In genomic region chrX:50100188-50100587, GRCh38 we compare ENCODE assay signal across 10 cellular contexts.
A peak's percentile ranks its signal among the peaks of the same experiment; 100 is the strongest.
DNase-seq lines count a peak whose midpoint lies in the region; ATAC-seq, FAIRE-seq and TF ChIP-seq lines count a peak whose summit lies in the region.
"Had no signal": no experiment of that assay in that cellular context is flagged by ENCODE, and none has a peak within 500 bp of the region (broad histone marks: within the 10 kb centered on the region; RNA-seq: fewer than 3 reads in every experiment).

No MANE protein-coding gene starts in this region.

- no peak overlapping the region for H2BK120ac ChIP-seq in IMR-90 (ENCODE audit: low read depth, low read length)

- peak overlapping the region; percentile 27 for H3K27ac Mint-ChIP-seq in mesothelial cell of epicardium
- no peak overlapping the region for H3K27ac Mint-ChIP-seq in T-helper 2 cell treated with Interferon-gamma antibody and Interleukin-4, amounts not matched to agents 5 μg/mL and 100 μg/mL, for 36 hours
- H3K27ac Mint-ChIP-seq: T-helper 1 cell treated with Interleukin-12 subunit alpha and Interleukin-12 subunit beta and Interleukin-4 antibody, amounts not matched to agents 30 μg/mL and 1 μg/mL, for 36 hours had no signal

- no peak overlapping the region for H3K4me3 ChIP-seq in IMR-90 (ENCODE audit: insufficient read depth, low read depth, low read length)
- no peak overlapping the region for H3K4me3 ChIP-seq in K562
- H3K4me3 ChIP-seq in aorta (ENCODE audit: low read length in 2 of 2) = no peak overlapping the region
- H3K4me3 ChIP-seq: esophagus muscularis mucosa had no signal

- H3K4me1 Mint-ChIP-seq in mesothelial cell of epicardium = peaks cover 3% of the 10 kb centered on the region
- peaks cover 4% of the 10 kb centered on the region for H3K4me1 Mint-ChIP-seq in T-helper 2 cell treated with Interferon-gamma antibody and Interleukin-4, amounts not matched to agents 5 μg/mL and 100 μg/mL, for 36 hours (ENCODE audit: low read depth)

- H3K4me3 Mint-ChIP-seq in mesothelial cell of epicardium = no peak overlapping the region
- no peak overlapping the region for H3K4me3 Mint-ChIP-seq in T-helper 2 cell treated with Interferon-gamma antibody and Interleukin-4, amounts not matched to agents 5 μg/mL and 100 μg/mL, for 36 hours
- H3K4me3 Mint-ChIP-seq: T-helper 1 cell treated with Interleukin-12 subunit alpha and Interleukin-12 subunit beta and Interleukin-4 antibody, amounts not matched to agents 30 μg/mL and 1 μg/mL, for 36 hours had no signal

- H2BK20ac ChIP-seq in IMR-90 (ENCODE audit: low read depth, low read length) = no peak overlapping the region

- no peak overlapping the region for H3K23ac ChIP-seq in IMR-90 (ENCODE audit: low read depth, low read length)

- POLR2A ChIA-PET in IMR-90 (lab: Charles Lee; ENCODE audit: unreplicated experiment) (no interaction called here), K562 (lab: Yijun Ruan, JAX) (interaction anchor here (1.0 kb wide), 1 partner anchor 13 kb away, joined by 3 read pairs; no protein-coding TSS in a partner anchor)

- dilution Hi-C loops in IMR-90 (cut with HindIII; ENCODE audit: low sequenced_read_pairs, unreplicated experiment) = no loop called here

- intact Hi-C loops in IMR-90 (cut with micrococcal nuclease) (no loop called here), K562 (cut with micrococcal nuclease) (loop anchor here (1.0 kb wide), 1 partner anchor 104 kb away; the partner anchor contains the start of gene CCNB3), aorta (cut with DNase I) (no loop called here)

- H3K9me1 ChIP-seq in IMR-90 (ENCODE audit: insufficient read depth, low read length) (no peaks in the 10 kb centered on the region), K562 (ENCODE audit: control insufficient read depth, insufficient read depth, low read length) (no peaks in the 10 kb centered on the region)

- no peak overlapping the region for H2BK15ac ChIP-seq in IMR-90 (ENCODE audit: low read depth, low read length)

- no TSS peak for BruUV-seq in IMR-90 (replicated peaks; lab: Mats Ljungman, UMichigan)
- BruUV-seq in K562 (replicated peaks; lab: Mats Ljungman, UMichigan) = no TSS peak

- H3K79me1 ChIP-seq in IMR-90 (ENCODE audit: low read depth in 1 of 2, low read length in 2 of 2) = no peaks in the 10 kb centered on the region

- in situ Hi-C loops in IMR-90 (cut with MboI; ENCODE audit: low sequenced_read_pairs) = no loop called here
- in situ Hi-C loops in K562 (cut with MboI) = loop anchor here (5.0 to 10.0 kb wide), 2 partner anchors 102 to 185 kb away; partner anchors contain the start of genes AKAP4 and CCNB3

- H3K36me3 ChIP-seq in IMR-90 (ENCODE audit: control insufficient read depth, insufficient read depth, low read length) = no peaks in the 10 kb centered on the region
- no peaks in the 10 kb centered on the region for H3K36me3 ChIP-seq in K562 (ENCODE audit: control insufficient read depth, insufficient read depth, low read length)
- no peaks in the 10 kb centered on the region for H3K36me3 ChIP-seq in aorta (ENCODE audit: control insufficient read depth in 1 of 2, insufficient read depth in 2 of 2, low read length in 1 of 2)
- H3K36me3 ChIP-seq: esophagus muscularis mucosa had no signal

- no peak overlapping the region for H4K5ac ChIP-seq in IMR-90 (ENCODE audit: low read depth, low read length)

- no peaks in the 10 kb centered on the region for H3K4me1 ChIP-seq in IMR-90 (ENCODE audit: control insufficient read depth, insufficient read depth, low read length)
- H3K4me1 ChIP-seq in K562 (replicated peaks in 1 of 2; ENCODE audit: control insufficient read depth in 2 of 2, insufficient read depth in 2 of 2, low read length in 2 of 2) = no peaks in the 10 kb centered on the region
- no peaks in the 10 kb centered on the region for H3K4me1 ChIP-seq in aorta (ENCODE audit: control insufficient read depth in 1 of 2, insufficient read depth in 2 of 2, low read length in 2 of 2)
- H3K4me1 ChIP-seq: esophagus muscularis mucosa had no signal

- FAIRE-seq in K562 (lab: Jason Lieb, UNC) = no peak

- no peak for TF ChIP-seq POLR2A in IMR-90 (IDR thresholded peaks at IDR 0.05; ENCODE audit: low read depth, low read length)
- TF ChIP-seq POLR2A in K562 (conservative IDR thresholded peaks at IDR 0.05) = no peak

- no peak overlapping the region for H3K27ac ChIP-seq in IMR-90 (ENCODE audit: insufficient read depth, low read length)
- no peak overlapping the region for H3K27ac ChIP-seq in K562 (ENCODE audit: extremely low read depth, low read depth, low read length)
- H3K27ac ChIP-seq in aorta (ENCODE audit: low read depth in 1 of 2, low read length in 2 of 2) = no peak overlapping the region
- H3K27ac ChIP-seq: esophagus muscularis mucosa had no signal

- H2AK9ac ChIP-seq in IMR-90 (replicated peaks; ENCODE audit: low read depth, low read length, poor library complexity) = no peak overlapping the region

- H3K56ac ChIP-seq in IMR-90 (ENCODE audit: extremely low read depth, insufficient read depth, low read length) = no peak overlapping the region

- H2AK5ac ChIP-seq in IMR-90 (ENCODE audit: low read depth, low read length) = no peak overlapping the region

- H3K4ac ChIP-seq in IMR-90 (ENCODE audit: low read depth, low read length) = no peak overlapping the region

- H3K27me3 Mint-ChIP-seq in mesothelial cell of epicardium (ENCODE audit: low read depth) = no peaks in the 10 kb centered on the region
- no peaks in the 10 kb centered on the region for H3K27me3 Mint-ChIP-seq in T-helper 2 cell treated with Interferon-gamma antibody and Interleukin-4, amounts not matched to agents 5 μg/mL and 100 μg/mL, for 36 hours (ENCODE audit: low read depth)

- peaks cover 11% of the 10 kb centered on the region for H3K9me3 Mint-ChIP-seq in mesothelial cell of epicardium
- no peaks in the 10 kb centered on the region for H3K9me3 Mint-ChIP-seq in T-helper 2 cell treated with Interferon-gamma antibody and Interleukin-4, amounts not matched to agents 5 μg/mL and 100 μg/mL, for 36 hours
- H3K9me3 Mint-ChIP-seq: T-helper 1 cell treated with Interleukin-12 subunit alpha and Interleukin-12 subunit beta and Interleukin-4 antibody, amounts not matched to agents 30 μg/mL and 1 μg/mL, for 36 hours had no signal

- H3K18ac ChIP-seq in IMR-90 (ENCODE audit: low read depth, low read length) = no peak overlapping the region

- whole genome bisulfite sequencing in IMR-90 (ENCODE audit: extremely low coverage in 2 of 2, insufficient read length in 1 of 2), 2 experiments = 100% methylated on average over 1 of the region's 3 CpGs; no CpG with 5 or more reads in 1 of the 2 experiments
- WGBS in K562 (ENCODE audit: insufficient coverage, low coverage, missing lambda C conversion rate) = 6% methylated on average over 3 of the region's 3 CpGs
- 48 to 76% methylated on average over 3 of the region's 3 CpGs for WGBS in aorta, 2 donors

- H2BK5ac ChIP-seq in IMR-90 (ENCODE audit: low read depth, low read length, poor library complexity, severe bottlenecking) = no peak overlapping the region

- H3K27me3 ChIP-seq in IMR-90 (ENCODE audit: control insufficient read depth, insufficient read depth, low read length) (peaks cover 7% of the 10 kb centered on the region), K562 (ENCODE audit: control insufficient read depth in 2 of 2, insufficient read depth in 2 of 2, low read length in 2 of 2) (no peaks in the 10 kb centered on the region), aorta (ENCODE audit: control insufficient read depth in 1 of 2, insufficient read depth in 2 of 2, low read length in 1 of 2) (no peaks in the 10 kb centered on the region)
- H3K27me3 ChIP-seq: esophagus muscularis mucosa had no signal

- H4K91ac ChIP-seq in IMR-90 (ENCODE audit: insufficient read depth, low read depth, low read length) = no peak overlapping the region

- DNase-seq in DMS53 (lab: John Stamatoyannopoulos, UW) (peak; percentile 63), IMR-90 (no peak), K562 (ENCODE audit: extremely low read depth in 1 of 4, low spot score in 3 of 4) (peak; percentile 9 to 41 (median 24)), mesothelial cell of epicardium (ENCODE audit: low spot score in 2 of 2, unreplicated experiment in 2 of 2) (no peak), H4 (ENCODE audit: low spot score) (no peak), aorta (no peak)
- no peak for DNase-seq in T-helper 2 cell treated with Interferon-gamma antibody and Interleukin-4, amounts not matched to agents 5 μg/mL and 100 μg/mL, for 36 hours (ENCODE audit: low spot score)

- H3K36me3 Mint-ChIP-seq in mesothelial cell of epicardium = peaks cover 7% of the 10 kb centered on the region
- H3K36me3 Mint-ChIP-seq in T-helper 2 cell treated with Interferon-gamma antibody and Interleukin-4, amounts not matched to agents 5 μg/mL and 100 μg/mL, for 36 hours (ENCODE audit: low read depth) = no peaks in the 10 kb centered on the region

- H2AFZ ChIP-seq in IMR-90 (replicated peaks; ENCODE audit: low read length, poor library complexity) (no peak overlapping the region), K562 (ENCODE audit: low read depth, low read length) (no peak overlapping the region)

- TF ChIP-seq CTCF in IMR-90 (conservative IDR thresholded peaks at IDR 0.05; ENCODE audit: low read depth, low read length) (peak; percentile 8; the same call in 1 of the 2 replicates), K562 (IDR thresholded peaks at IDR 0.05 in 2 of 3, conservative IDR thresholded peaks at IDR 0.05 in 1 of 3; ENCODE audit: insufficient read depth in 2 of 3, low read depth in 1 of 3, low read length in 3 of 3) (peak; percentile 46 to 64 (median 64); a peak in 4 of 6 replicates), mesothelial cell of epicardium (IDR thresholded peaks at IDR 0.05; ENCODE audit: unreplicated experiment) (no peak)

- H3K4me2 ChIP-seq in IMR-90 (ENCODE audit: low read depth, low read length) (no peak overlapping the region), K562 (ENCODE audit: insufficient read depth, low read length) (no peak overlapping the region)

- H3K9ac ChIP-seq in IMR-90 (ENCODE audit: low read depth, low read length) = no peak overlapping the region
- H3K9ac ChIP-seq in K562 (ENCODE audit: insufficient read depth in 1 of 2, low read depth in 2 of 2, low read length in 2 of 2) = no peak overlapping the region

- TF ChIP-seq RAD21 in IMR-90 (IDR thresholded peaks at IDR 0.05; ENCODE audit: low read length) (no peak), K562 (CRISPR knock-in tag; conservative IDR thresholded peaks at IDR 0.05 in 1 of 2, IDR thresholded peaks at IDR 0.05 in 1 of 2) (peak; percentile 65 to 68)

- H4K20me1 ChIP-seq in IMR-90 (ENCODE audit: insufficient read depth, low read length) (no peaks in the 10 kb centered on the region), K562 (replicated peaks; ENCODE audit: control insufficient read depth, insufficient read depth, low read length) (no peaks in the 10 kb centered on the region)

- TF ChIP-seq EP300 in K562 (IDR thresholded peaks at IDR 0.05; ENCODE audit: low read length) = no peak

- H3K9me3 ChIP-seq in IMR-90 (ENCODE audit: control insufficient read depth, insufficient read depth, low read length) (no peaks in the 10 kb centered on the region), K562 (replicated peaks; ENCODE audit: control insufficient read depth, insufficient read depth, low read depth, low read length) (no peaks in the 10 kb centered on the region), aorta (ENCODE audit: control insufficient read depth, low read length) (no peaks in the 10 kb centered on the region)
- H3K9me3 ChIP-seq: esophagus muscularis mucosa had no signal

- no peak overlapping the region for H4K8ac ChIP-seq in IMR-90 (ENCODE audit: low read depth in 2 of 2, low read length in 2 of 2)

- ATAC-seq in IMR-90 (ENCODE audit: low read depth) = no peak
- peak; percentile 88 for ATAC-seq in K562
- no peak for ATAC-seq in GM18861 (IDR thresholded peaks at IDR 0.05; ENCODE audit: unreplicated experiment)
- ATAC-seq in aorta (ENCODE audit: low FRiP score) = no peak

- no peaks in the 10 kb centered on the region for H3K79me2 ChIP-seq in K562 (ENCODE audit: control insufficient read depth, insufficient read depth, low read length)

- no peak overlapping the region for H3K14ac ChIP-seq in IMR-90 (replicated peaks; ENCODE audit: low read depth, low read length)

- CTCF ChIA-PET in IMR-90 (lab: Yijun Ruan, JAX) = no interaction called here
- CTCF ChIA-PET in K562 (lab: Yijun Ruan, JAX; ENCODE audit: low intra/inter-chr PET ratio) = interaction anchor here (0.7 to 2.1 kb wide), 2 partner anchors 104 to 479 kb away, joined by 3 to 35 read pairs; partner anchors contain the start of gene CCNB3

Comparison
In these comparisons a context has a peak if more than half of its experiments do, and no peak if none do; other contexts are left out.
1. DNase-seq: peak in DMS53 (single experiment) and K562 (4 of 4); none in IMR-90 (single experiment), mesothelial cell of epicardium (0 of 2), H4 (single experiment), aorta (0 of 2) and T-helper 2 cell treated with Interferon-gamma antibody and Interleukin-4, amounts not matched to agents 5 μg/mL and 100 μg/mL, for 36 hours (single experiment).